ENCODE assay signal across 7 cellular contexts in the genomic region with DNA sequence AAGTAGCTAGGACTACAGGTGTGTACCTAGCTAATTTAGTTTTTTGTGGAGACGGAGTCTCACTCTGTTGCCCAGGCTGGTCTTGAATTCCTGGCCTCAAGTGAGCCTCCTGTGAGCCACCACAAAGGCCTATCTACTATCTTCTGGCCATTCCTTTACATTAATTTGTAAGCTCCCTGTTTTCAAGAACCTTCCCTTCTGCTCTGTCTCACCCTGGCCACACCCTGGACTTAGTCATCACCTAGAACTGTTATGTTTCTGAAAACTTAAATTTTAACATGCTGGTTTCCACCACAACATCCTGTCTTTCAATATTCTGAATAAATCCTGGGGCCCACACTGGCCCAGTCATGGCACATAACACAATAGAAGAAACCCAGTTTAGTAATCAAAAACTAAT. TPM values are rescaled to one million over a fixed set of nuclear protein-coding genes. Genes with fewer than 3 reads are reported as not detected.
DNase-seq lines count a peak whose midpoint lies in the region; ATAC-seq and TF ChIP-seq lines count a peak whose summit lies in the region.

No MANE protein-coding gene starts in this region.

- TF ChIP-seq RAD21 in IMR-90 (IDR thresholded peaks at IDR 0.05; ENCODE audit: low read length), result no peak

- no peak overlapping the region for H3K56ac ChIP-seq in IMR-90 (ENCODE audit: extremely low read depth, insufficient read depth, low read length)

- H4K8ac ChIP-seq in IMR-90 (ENCODE audit: low read depth in 2 of 2, low read length in 2 of 2) (peak overlapping the region in 1 of 2 experiments; percentile 11; a peak in 2 of 4 replicates), mesenchymal stem cell (ENCODE audit: low read length) (no peak overlapping the region)

- in situ Hi-C loops in IMR-90 (cut with MboI; ENCODE audit: low sequenced_read_pairs), result no loop called here

- H2BK15ac ChIP-seq in IMR-90 (ENCODE audit: low read depth, low read length) (no peak overlapping the region), mesenchymal stem cell (ENCODE audit: low read depth, poor library complexity, severe bottlenecking) (no peak overlapping the region)

- dilution Hi-C loops in IMR-90 (cut with HindIII; ENCODE audit: low sequenced_read_pairs, unreplicated experiment), result no loop called here

- 100% methylated on average over 1 of the region's 1 CpG; no CpG with 5 or more reads in 1 of the 2 experiments for WGBS in IMR-90 (ENCODE audit: extremely low coverage in 2 of 2, insufficient read length in 1 of 2), 2 experiments
- 94% methylated on average over 1 of the region's 1 CpG for WGBS in mesenchymal stem cell

- no peak overlapping the region for H3K18ac ChIP-seq in IMR-90 (ENCODE audit: low read depth, low read length)
- no peak overlapping the region for H3K18ac ChIP-seq in mesenchymal stem cell (ENCODE audit: low read depth in 1 of 2, low read length in 2 of 2)

- no peaks in the 10 kb centered on the region for H4K20me1 ChIP-seq in IMR-90 (ENCODE audit: insufficient read depth, low read length)
- no peaks in the 10 kb centered on the region for H4K20me1 ChIP-seq in GM23338 (replicated peaks; ENCODE audit: insufficient read depth)

- H3K4me3 ChIP-seq in IMR-90 (ENCODE audit: insufficient read depth, low read depth, low read length), result no peak overlapping the region
- no peak overlapping the region for H3K4me3 ChIP-seq in mesenchymal stem cell (ENCODE audit: insufficient read depth in 1 of 2, low read depth in 1 of 2, low read length in 2 of 2)
- H3K4me3 ChIP-seq in vagina, result no peak overlapping the region
- H3K4me3 ChIP-seq in GM23338, result no peak overlapping the region

- no peak overlapping the region for H3K4me2 ChIP-seq in IMR-90 (ENCODE audit: low read depth, low read length)
- no peak overlapping the region for H3K4me2 ChIP-seq in mesenchymal stem cell (ENCODE audit: low read length, poor library complexity, severe bottlenecking)
- no peak overlapping the region for H3K4me2 ChIP-seq in GM23338

- H3K9me1 ChIP-seq in IMR-90 (ENCODE audit: insufficient read depth, low read length), result 0 out of 2 replicates have a peak, but pooled peaks cover 6% of the 10 kb centered on the region

- H3F3A ChIP-seq in GM23338 (replicated peaks; ENCODE audit: low read depth), result no peaks in the 10 kb centered on the region

- intact Hi-C loops in IMR-90 (cut with micrococcal nuclease), result no loop called here
- intact Hi-C loops in vagina (cut with DNase I), result no loop called here

- H3K4me1 ChIP-seq in IMR-90 (ENCODE audit: control insufficient read depth, insufficient read depth, low read length), result peaks cover 6% of the 10 kb centered on the region
- H3K4me1 ChIP-seq in mesenchymal stem cell (ENCODE audit: control insufficient read depth, insufficient read depth, low read depth, low read length), result peaks cover 5% of the 10 kb centered on the region
- peaks cover 37% of the 10 kb centered on the region for H3K4me1 ChIP-seq in vagina
- peaks cover 9% of the 10 kb centered on the region; the same call in 1 of the 2 replicates for H3K4me1 ChIP-seq in GM23338 (ENCODE audit: insufficient read depth)

- peak; percentile 60 for DNase-seq in IMR-90
- peak; percentile 47 for DNase-seq in activated T-cell treated with anti-CD3 and anti-CD28 coated beads for 48 hours (ENCODE audit: low read depth)
- DNase-seq in mesenchymal stem cell, result no peak
- no peak for DNase-seq in vagina (ENCODE audit: extremely low spot score in 2 of 2)
- no peak for DNase-seq in GM23338 (ENCODE audit: low spot score)

- H3K79me1 ChIP-seq in IMR-90 (ENCODE audit: low read depth in 1 of 2, low read length in 2 of 2) (peaks cover under 1 to 4% of the 10 kb centered on the region in 2 experiments; a peak in 2 of 4 replicates), mesenchymal stem cell (replicated peaks; ENCODE audit: low read length, poor library complexity, severe bottlenecking) (no peaks in the 10 kb centered on the region)

- CTCF ChIA-PET in IMR-90 (lab: Yijun Ruan, JAX), result interaction anchor here (1.2 to 2.0 kb wide), 2 partner anchors 23 to 43 kb away, joined by 4 read pairs; a partner anchor contains a TSS

- no peaks in the 10 kb centered on the region for H3K79me2 ChIP-seq in GM23338 (replicated peaks; ENCODE audit: insufficient read depth)

- H3K27me3 ChIP-seq in IMR-90 (ENCODE audit: control insufficient read depth, insufficient read depth, low read length), result no peaks in the 10 kb centered on the region
- no peaks in the 10 kb centered on the region for H3K27me3 ChIP-seq in mesenchymal stem cell (ENCODE audit: control insufficient read depth in 1 of 2, insufficient read depth in 1 of 2, low read length in 2 of 2)
- no peaks in the 10 kb centered on the region for H3K27me3 ChIP-seq in vagina
- no peaks in the 10 kb centered on the region for H3K27me3 ChIP-seq in GM23338 (ENCODE audit: insufficient read depth)

- peak overlapping the region; percentile 88 for H2AK9ac ChIP-seq in IMR-90 (replicated peaks; ENCODE audit: low read depth, low read length, poor library complexity)

- no peak for TF ChIP-seq POLR2A in IMR-90 (IDR thresholded peaks at IDR 0.05; ENCODE audit: low read depth, low read length)
- TF ChIP-seq POLR2A in vagina (IDR thresholded peaks at IDR 0.05), result no peak

- H3K9ac ChIP-seq in IMR-90 (ENCODE audit: low read depth, low read length), result no peak overlapping the region
- H3K9ac ChIP-seq in mesenchymal stem cell (ENCODE audit: low read length), result peak overlapping the region; percentile 43

- H3K4ac ChIP-seq in IMR-90 (ENCODE audit: low read depth, low read length), result peak overlapping the region; percentile 16; the same call in 1 of the 2 replicates
- H3K4ac ChIP-seq in mesenchymal stem cell (ENCODE audit: low read depth in 1 of 2, low read length in 2 of 2), result no peak overlapping the region

- H2AK5ac ChIP-seq in IMR-90 (ENCODE audit: low read depth, low read length) (no peak overlapping the region), mesenchymal stem cell (ENCODE audit: low read length, severe bottlenecking) (no peak overlapping the region)

- no peak overlapping the region for H3K27ac ChIP-seq in IMR-90 (ENCODE audit: insufficient read depth, low read length)
- H3K27ac ChIP-seq in mesenchymal stem cell (ENCODE audit: low read length, poor library complexity, severe bottlenecking), result no peak overlapping the region
- H3K27ac ChIP-seq in vagina, result no peak overlapping the region
- no peak overlapping the region for H3K27ac ChIP-seq in GM23338 (ENCODE audit: low read depth)

- H3K4me1 Mint-ChIP-seq in GM23338, result peaks cover 12% of the 10 kb centered on the region

- no peaks in the 10 kb centered on the region for H3K9me3 ChIP-seq in IMR-90 (ENCODE audit: control insufficient read depth, insufficient read depth, low read length)
- no peaks in the 10 kb centered on the region for H3K9me3 ChIP-seq in mesenchymal stem cell (ENCODE audit: control insufficient read depth, low read length)
- no peaks in the 10 kb centered on the region for H3K9me3 ChIP-seq in vagina

- H3K27ac Mint-ChIP-seq in GM23338, result no peak overlapping the region

- no peak overlapping the region; the same call in 1 of the 2 replicates for H2BK20ac ChIP-seq in IMR-90 (ENCODE audit: low read depth, low read length)

- no peak overlapping the region for H3K23ac ChIP-seq in IMR-90 (ENCODE audit: low read depth, low read length)
- H3K23ac ChIP-seq in mesenchymal stem cell (ENCODE audit: low read length in 2 of 2), result no peak overlapping the region

- TF ChIP-seq CTCF in IMR-90 (conservative IDR thresholded peaks at IDR 0.05; ENCODE audit: low read depth, low read length) (no peak), vagina (IDR thresholded peaks at IDR 0.05) (no peak), GM23338 (conservative IDR thresholded peaks at IDR 0.05; ENCODE audit: low read depth in 2 of 2) (no peak)

- H2BK120ac ChIP-seq in IMR-90 (ENCODE audit: low read depth, low read length), result no peak overlapping the region; the same call in 1 of the 2 replicates
- H2BK120ac ChIP-seq in mesenchymal stem cell (ENCODE audit: low read depth, low read length), result no peak overlapping the region

- H4K5ac ChIP-seq in IMR-90 (ENCODE audit: low read depth, low read length), result no peak overlapping the region; the same call in 1 of the 2 replicates

- no peak overlapping the region for H2BK12ac ChIP-seq in mesenchymal stem cell (ENCODE audit: low read length in 2 of 2)

- peaks cover 4% of the 10 kb centered on the region for H3K27me3 Mint-ChIP-seq in GM23338 (ENCODE audit: insufficient read depth, low read depth, poor library complexity)

- H3K4me3 Mint-ChIP-seq in GM23338, result no peak overlapping the region

- peak; percentile 47 for ATAC-seq in GM19395 (IDR thresholded peaks at IDR 0.05; ENCODE audit: unreplicated experiment)
- ATAC-seq in IMR-90 (ENCODE audit: low read depth), result no peak
- no peak for ATAC-seq in GM19328 (IDR thresholded peaks at IDR 0.05; ENCODE audit: unreplicated experiment)
- no peak for ATAC-seq in GM23338

- no peaks in the 10 kb centered on the region for H3K9me3 Mint-ChIP-seq in GM23338

- H3K36me3 Mint-ChIP-seq in GM23338 (ENCODE audit: low read depth), result no peaks in the 10 kb centered on the region

- H2AFZ ChIP-seq in IMR-90 (replicated peaks; ENCODE audit: low read length, poor library complexity), result peak overlapping the region; percentile 71
- no peak overlapping the region for H2AFZ ChIP-seq in mesenchymal stem cell (ENCODE audit: low read depth, low read length)
- no peak overlapping the region for H2AFZ ChIP-seq in GM23338

- H3K14ac ChIP-seq in IMR-90 (replicated peaks; ENCODE audit: low read depth, low read length) (0 out of 2 replicates have a peak overlapping the region, but pooled peaks have one; percentile 0), mesenchymal stem cell (ENCODE audit: low read length in 2 of 2) (no peak overlapping the region)

- POLR2A ChIA-PET in IMR-90 (lab: Charles Lee; ENCODE audit: unreplicated experiment), result no interaction called here

- H4K91ac ChIP-seq in IMR-90 (ENCODE audit: insufficient read depth, low read depth, low read length) (no peak overlapping the region), mesenchymal stem cell (ENCODE audit: low read length) (no peak overlapping the region)

- H3K9me2 ChIP-seq in GM23338 (ENCODE audit: insufficient read depth), result no peaks in the 10 kb centered on the region

- H3K36me3 ChIP-seq in IMR-90 (ENCODE audit: control insufficient read depth, insufficient read depth, low read length), result no peaks in the 10 kb centered on the region
- H3K36me3 ChIP-seq in mesenchymal stem cell (ENCODE audit: control insufficient read depth in 1 of 2, insufficient read depth in 2 of 2, low read depth in 1 of 2, low read length in 2 of 2), result no peaks in the 10 kb centered on the region
- no peaks in the 10 kb centered on the region for H3K36me3 ChIP-seq in vagina
- no peaks in the 10 kb centered on the region for H3K36me3 ChIP-seq in GM23338 (ENCODE audit: insufficient read depth)

- H2BK5ac ChIP-seq in IMR-90 (ENCODE audit: low read depth, low read length, poor library complexity, severe bottlenecking), result no peak overlapping the region
- no peak overlapping the region for H2BK5ac ChIP-seq in mesenchymal stem cell (ENCODE audit: low read depth, low read length, poor library complexity, severe bottlenecking)

- no TSS peak for BruUV-seq in IMR-90 (replicated peaks; lab: Mats Ljungman, UMichigan)

RNA-seq across cellular contexts. Expression of a gene that starts 4.9 kb away (rescaled TPM):
- 11.4 and 19.9 TPM in 2 replicates for total RNA-seq in IMR-90 (2012; rRNA removed)
- polyA plus RNA-seq in IMR-90 (2012; rRNA removed), result 36.0 and 41.5 TPM in 2 replicates
- polyA plus RNA-seq in IMR-90 (2012; cell fraction: cytosol; rRNA removed), result 43.6 and 51.8 TPM in 2 replicates
- 67.0 and 75.3 TPM in 2 replicates for polyA plus RNA-seq in IMR-90 (2012; cell fraction: nucleus; rRNA removed; ENCODE audit: low replicate concordance)
- 34.5 TPM for polyA plus RNA-seq in mesenchymal stem cell (2013, experiment 1 of 2)
- 34.5 TPM for polyA plus RNA-seq in mesenchymal stem cell (2013, experiment 2 of 2)
- total RNA-seq in vagina, result 16.2 TPM
- 32.4 and 35.8 TPM in 2 replicates for total RNA-seq in GM23338 (2014; rRNA removed; shearing (Covaris generic))
- polyA plus RNA-seq in GM23338 (2016; fragmentation: Nextera tagmentation; extraction: Ambion mirVana), result 23.3 and 24.2 TPM in 2 replicates

RNA-seq across cellular contexts. Expression of a gene that starts 16.0 kb away (rescaled TPM):
- total RNA-seq in IMR-90 (2012; rRNA removed) (6.1 TPM in 2 replicates), vagina (16.7 TPM)
- polyA plus RNA-seq in IMR-90 (2012; rRNA removed) (14.3 and 14.8 TPM in 2 replicates), GM23338 (2016; fragmentation: Nextera tagmentation; extraction: Ambion mirVana) (39.6 and 46.2 TPM in 2 replicates)
- polyA plus RNA-seq in IMR-90 (2012; cell fraction: cytosol; rRNA removed), result 6.3 and 12.0 TPM in 2 replicates
- 86.8 and 100 TPM in 2 replicates for polyA plus RNA-seq in IMR-90 (2012; cell fraction: nucleus; rRNA removed; ENCODE audit: low replicate concordance)
- polyA plus RNA-seq in mesenchymal stem cell (2013, experiment 1 of 2), result 9.8 TPM
- 8.2 TPM for polyA plus RNA-seq in mesenchymal stem cell (2013, experiment 2 of 2)
- 24.7 and 26.5 TPM in 2 replicates for total RNA-seq in GM23338 (2014; rRNA removed; shearing (Covaris generic))

RNA-seq across cellular contexts. Expression of a gene that starts 16.6 kb away (rescaled TPM):
- 0.28 and 0.72 TPM in 2 replicates for total RNA-seq in IMR-90 (2012; rRNA removed)
- 0.39 and 0.40 TPM in 2 replicates for polyA plus RNA-seq in IMR-90 (2012; rRNA removed)
- polyA plus RNA-seq in IMR-90 (2012; cell fraction: cytosol; rRNA removed), result 0.25 and 0.40 TPM in 2 replicates
- 1.4 and 1.6 TPM in 2 replicates for polyA plus RNA-seq in IMR-90 (2012; cell fraction: nucleus; rRNA removed; ENCODE audit: low replicate concordance)
- polyA plus RNA-seq in mesenchymal stem cell (2013, experiment 1 of 2), result 0.03 TPM
- polyA plus RNA-seq in mesenchymal stem cell (2013, experiment 2 of 2), result 0.12 TPM
- total RNA-seq in vagina, result 78.3 TPM
- total RNA-seq in GM23338 (2014; rRNA removed; shearing (Covaris generic)), result 4.7 and 5.2 TPM in 2 replicates
- polyA plus RNA-seq in GM23338 (2016; fragmentation: Nextera tagmentation; extraction: Ambion mirVana), result 1.3 and 1.7 TPM in 2 replicates

RNA-seq across cellular contexts. Expression of a gene that starts 20.0 kb away (rescaled TPM):
- total RNA-seq in IMR-90 (2012; rRNA removed) (85.5 and 122 TPM in 2 replicates), vagina (104 TPM)
- polyA plus RNA-seq in IMR-90 (2012; rRNA removed) (101 and 103 TPM in 2 replicates), GM23338 (2016; fragmentation: Nextera tagmentation; extraction: Ambion mirVana) (54.0 and 56.7 TPM in 2 replicates)
- polyA plus RNA-seq in IMR-90 (2012; cell fraction: cytosol; rRNA removed), result 83.0 and 100.0 TPM in 2 replicates
- polyA plus RNA-seq in IMR-90 (2012; cell fraction: nucleus; rRNA removed; ENCODE audit: low replicate concordance), result 67.4 and 101 TPM in 2 replicates
- 47.0 TPM for polyA plus RNA-seq in mesenchymal stem cell (2013, experiment 1 of 2)
- polyA plus RNA-seq in mesenchymal stem cell (2013, experiment 2 of 2), result 43.3 TPM
- total RNA-seq in GM23338 (2014; rRNA removed; shearing (Covaris generic)), result 94.7 and 131 TPM in 2 replicates

RNA-seq across cellular contexts. Expression of a gene that starts 22.9 kb away (rescaled TPM):
- total RNA-seq in IMR-90 (2012; rRNA removed), result 3.3 and 6.3 TPM in 2 replicates
- polyA plus RNA-seq in IMR-90 (2012; rRNA removed), result 23.8 and 24.7 TPM in 2 replicates
- 13.5 and 13.8 TPM in 2 replicates for polyA plus RNA-seq in IMR-90 (2012; cell fraction: cytosol; rRNA removed)
- polyA plus RNA-seq in IMR-90 (2012; cell fraction: nucleus; rRNA removed; ENCODE audit: low replicate concordance), result 69.2 and 96.8 TPM in 2 replicates
- polyA plus RNA-seq in mesenchymal stem cell (2013, experiment 1 of 2), result 13.9 TPM
- 14.1 TPM for polyA plus RNA-seq in mesenchymal stem cell (2013, experiment 2 of 2)
- total RNA-seq in vagina, result 19.4 TPM
- 17.0 and 25.6 TPM in 2 replicates for total RNA-seq in GM23338 (2014; rRNA removed; shearing (Covaris generic))
- polyA plus RNA-seq in GM23338 (2016; fragmentation: Nextera tagmentation; extraction: Ambion mirVana), result 17.9 and 20.0 TPM in 2 replicates

Comparison
In these comparisons a context has a peak if more than half of its experiments do, and no peak if none do; other contexts are left out.
1. DNase-seq: peak in IMR-90 (single experiment) and activated T-cell treated with anti-CD3 and anti-CD28 coated beads for 48 hours (single experiment); none in mesenchymal stem cell (single experiment), vagina (0 of 2) and GM23338 (single experiment).
2. RNA of a gene that starts 16.6 kb away (total RNA-seq): 78.3 TPM in vagina (single experiment); 4.7 to 5.2 TPM in GM23338 and 0.28 to 0.72 TPM in IMR-90; every median in the first group is over 10 times any median in the second.